Comparison of ENCODE assay signal across 24 cellular contexts in the genomic region with DNA sequence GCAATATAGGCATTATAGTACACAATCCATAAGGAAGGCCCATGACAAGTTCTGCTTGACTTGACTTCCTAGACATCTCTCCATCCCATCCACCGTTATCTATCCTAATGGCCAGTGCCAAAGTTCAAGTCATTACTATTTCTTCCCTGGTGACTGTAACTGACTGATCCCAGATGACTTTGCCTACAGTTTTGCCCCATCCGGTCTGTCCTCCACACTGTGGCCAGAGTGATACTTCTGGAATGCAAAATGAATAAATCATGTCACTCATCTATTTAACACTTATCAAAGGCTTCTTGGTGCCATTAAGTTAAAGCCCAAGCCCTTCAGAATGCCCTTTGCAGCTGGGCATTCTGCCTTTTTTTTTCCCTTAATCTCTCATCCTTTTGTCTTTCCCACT.
"Had no signal": no experiment of that assay in that cellular context is flagged by ENCODE, and none has a peak within 500 bp of the region (broad histone marks: within the 10 kb centered on the region; RNA-seq: fewer than 3 reads in every experiment).

No MANE protein-coding gene starts in this region.

- H3K4me1 ChIP-seq: esophagus muscularis mucosa, lower lobe of right lung, spleen, testis, tibial artery had no signal

- H3K36me3 ChIP-seq: esophagus muscularis mucosa, lower lobe of right lung, ovary, spleen, tibial artery had no signal

- H3K4me3 ChIP-seq: coronary artery, esophagus muscularis mucosa, lower lobe of right lung, ovary, spleen, testis, tibial artery had no signal

- ATAC-seq: lower lobe of right lung; natural killer cell; sciatic nerve; stimulated activated memory B cell treated with anti-CD40 and anti-IgM and Interleukin-4, amounts not matched to agents 10 μg/mL and 1 μg/mL and 100 μg/mL, for 72 hours; stimulated activated naive CD8-positive, alpha-beta T cell treated with anti-CD3 and anti-CD28 coated beads, Interleukin-15, Interleukin-2, amounts not matched to agents 100 U/mL and 50 U/mL, for 24 hours had no signal

- H3K27ac ChIP-seq: coronary artery, esophagus muscularis mucosa, lower lobe of right lung, ovary, spleen, testis, tibial artery had no signal

- DNase-seq: dermis blood vessel endothelial cell; effector memory CD4-positive, alpha-beta T cell; foreskin melanocyte; glutamatergic neuron; hypothalamus; immature natural killer cell; islet precursor cell; kidney glomerular epithelial cell; lower lobe of right lung; natural killer cell; occipital lobe; ovary; posterior cingulate gyrus; retina; spleen; stimulated activated CD4-positive, alpha-beta T cell treated with anti-CD3 and anti-CD28 coated beads, Interleukin-4, amount 100 ng/mL, for 4 hours; stimulated activated naive CD8-positive, alpha-beta T cell treated with anti-CD3 and anti-CD28 coated beads, Interleukin-15, Interleukin-2, amounts not matched to agents 100 U/mL and 50 U/mL, for 24 hours; substantia nigra; testis; tibial artery had no signal

- H3K27me3 ChIP-seq: esophagus muscularis mucosa, ovary, spleen, testis, tibial artery had no signal

- H3K9me3 ChIP-seq: esophagus muscularis mucosa, lower lobe of right lung, ovary, spleen, testis, tibial artery had no signal
